9 cellular contexts compared by ENCODE assay signal in genomic region chr19:45117167-45117594, GRCh38. TPM values are rescaled to one million over a fixed set of nuclear protein-coding genes. Genes with fewer than 3 reads are reported as not detected.
DNase-seq lines count a peak whose midpoint lies in the region; TF ChIP-seq lines count a peak whose summit lies in the region.
"Had no signal": no experiment of that assay in that cellular context is flagged by ENCODE, and none has a peak within 500 bp of the region (broad histone marks: within the 10 kb centered on the region; RNA-seq: fewer than 3 reads in every experiment).

No MANE protein-coding gene starts in this region.

- BruUV-seq in A673 (replicated peaks; lab: Mats Ljungman, UMichigan): no TSS peak

- peaks cover 8% of the 10 kb centered on the region; the same call in 1 of the 2 replicates for H3K79me2 ChIP-seq in H9 (ENCODE audit: insufficient read depth, low read length)

- H3K4me3 Mint-ChIP-seq in H9: no peak overlapping the region

- H3K4ac ChIP-seq in H9 (ENCODE audit: low read depth, low read length): no peak overlapping the region

- no peak overlapping the region for H2BK5ac ChIP-seq in H9 (ENCODE audit: insufficient read length, low read length)

- no peak overlapping the region for H3K9ac ChIP-seq in H9 (ENCODE audit: extremely low read depth, insufficient read length, low read length)

- no peak for TF ChIP-seq POLR2A in adrenal gland (IDR thresholded peaks at IDR 0.05)

- no peak overlapping the region for H3K56ac ChIP-seq in H9 (ENCODE audit: insufficient read length, low read depth, low read length)

- no peak overlapping the region for H3K4me3 ChIP-seq in A673 (ENCODE audit: low read depth, low read length, poor library complexity, severe bottlenecking)
- no peak overlapping the region for H3K4me3 ChIP-seq in adrenal gland
- H3K4me3 ChIP-seq: lung had no signal

- TF ChIP-seq CTCF in A673 (conservative IDR thresholded peaks at IDR 0.05; ENCODE audit: low read depth, low read length): no peak
- no peak for TF ChIP-seq CTCF in H9 (conservative IDR thresholded peaks at IDR 0.05)
- TF ChIP-seq CTCF in adrenal gland (IDR thresholded peaks at IDR 0.05): no peak

- no peak overlapping the region for H2BK120ac ChIP-seq in H9 (ENCODE audit: low read depth, low read length, poor library complexity, severe bottlenecking)

- H3K4me1 Mint-ChIP-seq in H9: peaks cover 17 to 39% of the 10 kb centered on the region in 2 experiments

- H4K91ac ChIP-seq in H9 (ENCODE audit: insufficient read length, low read depth, low read length): no peak overlapping the region

- no CpG with 5 or more reads among the region's 16 CpGs for WGBS in H9 (ENCODE audit: extremely low coverage, insufficient read length, low lambda C conversion rate)
- WGBS in adrenal gland, 4 donors: 51 to 65% (median 62%) methylated on average over 9 to 16 of the region's 16 CpGs

- H3K27me3 ChIP-seq in A673 (replicated peaks; ENCODE audit: insufficient read depth, low read depth, low read length, poor library complexity) (no peaks in the 10 kb centered on the region), H9 (ENCODE audit: insufficient read depth, low read length) (no peaks in the 10 kb centered on the region), adrenal gland (no peaks in the 10 kb centered on the region)

- H3K36me3 ChIP-seq in A673 (ENCODE audit: insufficient read depth, low read length, poor library complexity, severe bottlenecking) (no peaks in the 10 kb centered on the region), adrenal gland (replicated peaks in 1 of 2) (no peaks in the 10 kb centered on the region)

- peak overlapping the region in 2 of 3 experiments; percentile 28 to 72; a peak in 4 of 7 replicates for H3K27ac Mint-ChIP-seq in H9

- H2BK15ac ChIP-seq in H9 (ENCODE audit: low read depth, low read length): no peak overlapping the region

- H3K4me2 ChIP-seq in H9 (ENCODE audit: insufficient read depth, insufficient read length, low read length): no peak overlapping the region

- H3K27me3 Mint-ChIP-seq in H9 (ENCODE audit: low read depth): no peaks in the 10 kb centered on the region

- H3K79me1 ChIP-seq in H9 (ENCODE audit: insufficient read depth, low read depth, low read length, poor library complexity, severe bottlenecking): no peaks in the 10 kb centered on the region

- H3T11ph ChIP-seq in H9 (ENCODE audit: low read length): no peak overlapping the region

- H2AK5ac ChIP-seq in H9 (ENCODE audit: insufficient read length, low read length): no peak overlapping the region

- H4K5ac ChIP-seq in H9 (ENCODE audit: insufficient read length, low read depth, low read length): no peak overlapping the region

- peaks cover 0 to 4% (median 0%) of the 10 kb centered on the region in 3 experiments; a peak in 1 of 7 replicates for H3K36me3 Mint-ChIP-seq in H9 (ENCODE audit: insufficient read depth in 1 of 3, low read depth in 3 of 3)

- no peaks in the 10 kb centered on the region for H3K23me2 ChIP-seq in H9 (ENCODE audit: insufficient read length, low read depth, low read length, poor library complexity, severe bottlenecking)

- H3K18ac ChIP-seq in H9 (ENCODE audit: insufficient read length, low read depth, low read length): no peak overlapping the region

- H3K14ac ChIP-seq in H9 (ENCODE audit: insufficient read depth, low read length): no peak overlapping the region; the same call in 1 of the 2 replicates

- H2BK12ac ChIP-seq in H9 (ENCODE audit: insufficient read length, low read depth, low read length): no peak overlapping the region

- H4K20me1 ChIP-seq in H9 (ENCODE audit: control insufficient read depth, insufficient read depth, insufficient read length): peaks cover 8% of the 10 kb centered on the region

- H3K23ac ChIP-seq in H9 (ENCODE audit: insufficient read length, low read depth, low read length): no peak overlapping the region

- DNase-seq in A673 (ENCODE audit: low spot score) (peak; percentile 55), H9 (no peak), SHP77 treated with DMSO at 0.1 percent for 48 hours (lab: John Stamatoyannopoulos, UW) (peak; percentile 69), adrenal gland (no peak), midbrain (lab: John Stamatoyannopoulos, UW) (no peak), HK-2 (ENCODE audit: unreplicated experiment) (no peak), NOMO-1 treated with dmso at 0.1 percent for 144 hours (lab: John Stamatoyannopoulos, UW; ENCODE audit: unreplicated experiment) (no peak)
- peak; percentile 49 to 64 for DNase-seq in stimulated activated CD4-positive, alpha-beta T cell treated with anti-CD3 and anti-CD28 coated beads, Interleukin-4, amount 100 ng/mL, for 48 hours (ENCODE audit: low read depth in 2 of 2)

- intact Hi-C loops in A673 (cut with micrococcal nuclease; ENCODE audit: unreplicated experiment) (no loop called here), adrenal gland (cut with DNase I) (no loop called here)

- POLR2A ChIA-PET in A673 (lab: Charles Lee; ENCODE audit: low non-redundant PET): no interaction called here

- CTCF ChIA-PET in A673 (lab: Charles Lee): interaction anchor here (0.6 kb wide), 1 partner anchor 364 kb away, joined by 7 read pairs; no protein-coding TSS in a partner anchor

- H3K9me3 Mint-ChIP-seq in H9: no peaks in the 10 kb centered on the region

- H3K9me3 ChIP-seq in A673 (ENCODE audit: low read depth, low read length, poor library complexity, severe bottlenecking) (no peaks in the 10 kb centered on the region), H9 (ENCODE audit: control insufficient read depth, low read depth, low read length) (no peaks in the 10 kb centered on the region), adrenal gland (replicated peaks in 1 of 3) (no peaks in the 10 kb centered on the region)

- H2BK20ac ChIP-seq in H9 (ENCODE audit: low read depth, low read length, poor library complexity, severe bottlenecking): no peak overlapping the region

- H4K8ac ChIP-seq in H9 (replicated peaks; ENCODE audit: insufficient read length, low read depth, low read length): no peak overlapping the region

- H3K27ac ChIP-seq in A673 (ENCODE audit: low read depth, low read length, poor library complexity, severe bottlenecking): no peak overlapping the region
- no peak overlapping the region for H3K27ac ChIP-seq in H9 (ENCODE audit: insufficient read length, low read depth, low read length)
- peak overlapping the region; percentile 3 to 92 (median 89) for H3K27ac ChIP-seq in adrenal gland

- H3K4me1 ChIP-seq in A673 (ENCODE audit: insufficient read depth, low read length, poor library complexity, severe bottlenecking): peaks cover 2% of the 10 kb centered on the region
- no peaks in the 10 kb centered on the region; the same call in 1 of the 2 replicates for H3K4me1 ChIP-seq in H9 (ENCODE audit: insufficient read depth, low read length)
- H3K4me1 ChIP-seq in adrenal gland (replicated peaks in 1 of 2): peaks cover 24 to 42% of the 10 kb centered on the region in 2 donors

- no peak overlapping the region for H2AFZ ChIP-seq in H9 (ENCODE audit: low read length)

RNA-seq across cellular contexts. Expression of gene PPP1R37, which starts 24.2 kb away (rescaled TPM):
- 33.6 and 34.0 TPM in 2 replicates for total RNA-seq in A673 (2021)
- total RNA-seq in H9 (2021): 29.9 and 33.6 TPM in 2 replicates
- 10 to 100 TPM; 39.6 to 86.7 (median 55.7) TPM for total RNA-seq in adrenal gland
- polyA plus RNA-seq in adrenal gland: 100 to 1,000 TPM in 1 of 3 donors, 10 to 100 TPM in 2; 16.4 to 244 (median 45.4) TPM

RNA-seq across cellular contexts. Expression of gene GEMIN7, which starts 38.1 kb away (rescaled TPM):
- total RNA-seq in A673 (2021) (34.0 and 34.5 TPM in 2 replicates), H9 (2021) (46.0 and 47.2 TPM in 2 replicates), adrenal gland (10 to 100 TPM in 6 of 8 donors, 1 to 10 TPM in 2; 4.0 to 22.0 (median 14.5) TPM)
- polyA plus RNA-seq in adrenal gland: 10 to 100 TPM; 11.3 to 29.0 (median 23.9) TPM

RNA-seq across cellular contexts. Expression of gene ZNF296, which starts 40.9 kb away (rescaled TPM):
- total RNA-seq in A673 (2021) (2.9 and 3.0 TPM in 2 replicates), H9 (2021) (14.3 and 14.8 TPM in 2 replicates), adrenal gland (1 to 10 TPM in 2 of 8 donors, under 1 TPM in 5, not detected in 1; 0.55 to 1.3 (median 0.70) TPM)
- polyA plus RNA-seq in adrenal gland: 10 to 100 TPM in 1 of 3 donors, 1 to 10 TPM in 1, not detected in 1; 2.5 to 13.2 TPM

RNA-seq across cellular contexts. Expression of gene NKPD1, which starts 43.6 kb away (rescaled TPM):
- 0.30 and 0.37 TPM in 2 replicates for total RNA-seq in A673 (2021)
- total RNA-seq in H9 (2021): 0.17 and 0.46 TPM in 2 replicates
- 1 to 10 TPM in 1 of 8 donors, under 1 TPM in 6, not detected in 1; 0.06 to 1.1 (median 0.27) TPM for total RNA-seq in adrenal gland
- under 1 TPM in 2 of 3 donors, not detected in 1; 0.13 to 0.16 TPM for polyA plus RNA-seq in adrenal gland

Comparison
In these comparisons a context has a peak if more than half of its experiments do, and no peak if none do; other contexts are left out.
1. DNase-seq: peak in A673 (single experiment), SHP77 treated with DMSO at 0.1 percent for 48 hours (single experiment) and stimulated activated CD4-positive, alpha-beta T cell treated with anti-CD3 and anti-CD28 coated beads, Interleukin-4, amount 100 ng/mL, for 48 hours (2 of 2); none in H9 (single experiment), adrenal gland (0 of 7), midbrain (single experiment), HK-2 (single experiment) and NOMO-1 treated with dmso at 0.1 percent for 144 hours (single experiment).
2. H3K27ac ChIP-seq: peak in adrenal gland (5 of 5); none in A673 (single experiment) and H9 (single experiment).